Comparison of ENCODE assay signal across 8 cellular contexts in the genomic region with DNA sequence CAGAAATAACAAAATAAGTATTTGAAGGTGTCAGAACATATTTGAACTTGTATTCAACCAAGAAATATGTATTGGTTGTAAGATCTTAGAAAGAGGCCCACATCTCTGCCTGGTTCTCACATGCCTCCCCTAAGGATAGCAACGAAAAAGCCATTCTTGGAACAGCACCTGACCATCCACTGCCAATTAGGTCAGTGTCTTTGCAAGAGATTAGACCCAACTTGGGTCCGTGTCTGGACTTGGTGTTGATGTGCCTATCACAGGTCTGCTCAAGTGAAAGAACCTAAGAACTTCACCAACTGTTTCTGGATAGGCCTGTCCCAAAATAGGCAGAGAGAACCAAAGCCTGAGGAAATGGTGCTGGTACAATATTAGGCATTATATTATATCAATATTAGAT.
"Had no signal": no experiment of that assay in that cellular context is flagged by ENCODE, and none has a peak within 500 bp of the region (broad histone marks: within the 10 kb centered on the region; RNA-seq: fewer than 3 reads in every experiment).

No MANE protein-coding gene starts in this region.

- ATAC-seq: GM23338, K562 had no signal

- DNase-seq: H9, HCEC 1CT, IMR-90 had no signal

- H3K27ac Mint-ChIP-seq: GM23338, H9 had no signal

- H3K4me3 Mint-ChIP-seq: GM23338, H9 had no signal

- FAIRE-seq: H1, H54, HTR-8/SVneo, K562 had no signal

- H3K9me3 Mint-ChIP-seq: GM23338 had no signal

- H3K4me3 ChIP-seq: GM23338, K562 had no signal
